In genomic region chr12:67268896-67269631, GRCh38 we compare ENCODE assay signal across 1 cellular context.
TF ChIP-seq lines count a peak whose summit lies in the region.

Gene CAND1 (plus strand): TSS chr12:67269358. CDS start chr12:67269718, 360 bp downstream.

TF ChIP-seq in HepG2, 621 proteins besides CTCF, POLR2A, EP300 and RAD21 (continued from another document and continues in another):
- TF ChIP-seq RBFOX2 (IDR thresholded peaks at IDR 0.05; ENCODE audit: low read depth, low read length) (peak; percentile 92), MLLT10 (CRISPR knock-in tag; IDR thresholded peaks at IDR 0.05) (no peak), MAFK (conservative IDR thresholded peaks at IDR 0.05 in 1 of 2, IDR thresholded peaks at IDR 0.05 in 1 of 2; ENCODE audit: low read length in 2 of 2) (no peak), ZSCAN31 (CRISPR knock-in tag; IDR thresholded peaks at IDR 0.05; ENCODE audit: low read depth) (0 out of 2 replicates have a peak, but pooled peaks have one; percentile 32), GATAD2A (CRISPR knock-in tag; IDR thresholded peaks at IDR 0.05) (peak; percentile 85), BHLHE40 (IDR thresholded peaks at IDR 0.05; ENCODE audit: low read length) (no peak), HNRNPL (IDR thresholded peaks at IDR 0.05; ENCODE audit: low read depth, low read length) (0 out of 2 replicates have a peak, but pooled peaks have one; percentile 38), HDAC1 (CRISPR knock-in tag; IDR thresholded peaks at IDR 0.05) (peak; percentile 32; the same call in 1 of the 2 replicates), ZNF552 (CRISPR knock-in tag; IDR thresholded peaks at IDR 0.05; ENCODE audit: borderline replicate concordance) (no peak), ZNF12 (CRISPR knock-in tag; IDR thresholded peaks at IDR 0.05) (peak; percentile 44; the same call in 1 of the 2 replicates), ZNF367 (CRISPR knock-in tag; IDR thresholded peaks at IDR 0.05; ENCODE audit: borderline replicate concordance) (no peak), ZNF543 (CRISPR knock-in tag; IDR thresholded peaks at IDR 0.05) (no peak), TCF7 (IDR thresholded peaks at IDR 0.05; ENCODE audit: low read depth) (0 out of 2 replicates have a peak, but pooled peaks have one; percentile 2), MNT (IDR thresholded peaks at IDR 0.05) (0 out of 2 replicates have a peak, but pooled peaks have one; percentile 11), KAT8 (CRISPR knock-in tag; IDR thresholded peaks at IDR 0.05) (peak; percentile 79), ZNF354B (CRISPR knock-in tag; IDR thresholded peaks at IDR 0.05) (no peak), TCF12 (IDR thresholded peaks at IDR 0.05) (no peak), TCF12 (CRISPR knock-in tag; IDR thresholded peaks at IDR 0.05) (no peak), SMAD3 (CRISPR knock-in tag; IDR thresholded peaks at IDR 0.05) (peak; percentile 63; the same call in 1 of the 2 replicates), KMT2B (CRISPR knock-in tag; IDR thresholded peaks at IDR 0.05) (0 out of 2 replicates have a peak, but pooled peaks have one; percentile 16), RXRA (CRISPR knock-in tag; IDR thresholded peaks at IDR 0.05) (no peak; the same call in 1 of the 2 replicates), ZNF597 (CRISPR knock-in tag; IDR thresholded peaks at IDR 0.05) (no peak), DMAP1 (CRISPR knock-in tag; IDR thresholded peaks at IDR 0.05) (peak; percentile 96), POLR2AphosphoS5 (IDR thresholded peaks at IDR 0.05; ENCODE audit: low read depth, low read length) (peak; percentile 78), TCF7L2 (IDR thresholded peaks at IDR 0.05; ENCODE audit: low read depth, low read length) (no peak), GPN1 (CRISPR knock-in tag; IDR thresholded peaks at IDR 0.05; ENCODE audit: borderline replicate concordance) (peak; percentile 64; the same call in 1 of the 2 replicates), KDM2A (CRISPR knock-in tag; IDR thresholded peaks at IDR 0.05; ENCODE audit: borderline replicate concordance, low read depth) (peak; percentile 77; the same call in 1 of the 2 replicates), NONO (IDR thresholded peaks at IDR 0.05) (no peak), NONO (CRISPR knock-in tag; conservative IDR thresholded peaks at IDR 0.05) (peak; percentile 42), SIN3A (IDR thresholded peaks at IDR 0.05; ENCODE audit: borderline replicate concordance, low read depth, low read length) (0 out of 2 replicates have a peak, but pooled peaks have one; percentile 19), ZNF138 (CRISPR knock-in tag; IDR thresholded peaks at IDR 0.05; ENCODE audit: low read depth) (no peak), ZNF737 (CRISPR knock-in tag; IDR thresholded peaks at IDR 0.05; ENCODE audit: borderline replicate concordance) (no peak), PHF5A (CRISPR knock-in tag; IDR thresholded peaks at IDR 0.05; ENCODE audit: low read depth, unreplicated experiment) (no peak), ZNF619 (CRISPR knock-in tag; IDR thresholded peaks at IDR 0.05) (0 out of 2 replicates have a peak, but pooled peaks have one; percentile 50), MTA1 (CRISPR knock-in tag; IDR thresholded peaks at IDR 0.05; ENCODE audit: borderline replicate concordance) (0 out of 2 replicates have a peak, but pooled peaks have one; percentile 71), NFYB (CRISPR knock-in tag; IDR thresholded peaks at IDR 0.05) (peak; percentile 77), CBX1 (IDR thresholded peaks at IDR 0.05; ENCODE audit: low read depth) (no peak), GABPA (IDR thresholded peaks at IDR 0.05; ENCODE audit: low read depth, low read length) (no peak), GABPA (CRISPR knock-in tag; IDR thresholded peaks at IDR 0.05; ENCODE audit: low read depth) (peak; percentile 55), DNMT1 (CRISPR knock-in tag; IDR thresholded peaks at IDR 0.05) (peak; percentile 91), ZNF136 (CRISPR knock-in tag; IDR thresholded peaks at IDR 0.05; ENCODE audit: low read depth) (no peak; the same call in 1 of the 2 replicates), NFE2L2 (IDR thresholded peaks at IDR 0.05; ENCODE audit: low read length) (peak; percentile 59; the same call in 1 of the 2 replicates), ZNF235 (CRISPR knock-in tag; IDR thresholded peaks at IDR 0.05; ENCODE audit: borderline replicate concordance) (peak; percentile 28; the same call in 1 of the 2 replicates), MIER3 (CRISPR knock-in tag; IDR thresholded peaks at IDR 0.05; ENCODE audit: borderline replicate concordance) (peak; percentile 18; the same call in 1 of the 2 replicates), ZNF678 (CRISPR knock-in tag; IDR thresholded peaks at IDR 0.05) (no peak; the same call in 1 of the 2 replicates), CHD4 (IDR thresholded peaks at IDR 0.05; ENCODE audit: borderline replicate concordance, low read length) (no peak)
- TF ChIP-seq, protein P1, sequence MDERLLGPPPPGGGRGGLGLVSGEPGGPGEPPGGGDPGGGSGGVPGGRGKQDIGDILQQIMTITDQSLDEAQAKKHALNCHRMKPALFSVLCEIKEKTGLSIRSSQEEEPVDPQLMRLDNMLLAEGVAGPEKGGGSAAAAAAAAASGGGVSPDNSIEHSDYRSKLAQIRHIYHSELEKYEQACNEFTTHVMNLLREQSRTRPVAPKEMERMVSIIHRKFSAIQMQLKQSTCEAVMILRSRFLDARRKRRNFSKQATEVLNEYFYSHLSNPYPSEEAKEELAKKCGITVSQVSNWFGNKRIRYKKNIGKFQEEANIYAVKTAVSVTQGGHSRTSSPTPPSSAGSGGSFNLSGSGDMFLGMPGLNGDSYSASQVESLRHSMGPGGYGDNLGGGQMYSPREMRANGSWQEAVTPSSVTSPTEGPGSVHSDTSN (CRISPR knock-in tag; IDR thresholded peaks at IDR 0.05): peak; percentile 94
- TF ChIP-seq, protein P2, sequence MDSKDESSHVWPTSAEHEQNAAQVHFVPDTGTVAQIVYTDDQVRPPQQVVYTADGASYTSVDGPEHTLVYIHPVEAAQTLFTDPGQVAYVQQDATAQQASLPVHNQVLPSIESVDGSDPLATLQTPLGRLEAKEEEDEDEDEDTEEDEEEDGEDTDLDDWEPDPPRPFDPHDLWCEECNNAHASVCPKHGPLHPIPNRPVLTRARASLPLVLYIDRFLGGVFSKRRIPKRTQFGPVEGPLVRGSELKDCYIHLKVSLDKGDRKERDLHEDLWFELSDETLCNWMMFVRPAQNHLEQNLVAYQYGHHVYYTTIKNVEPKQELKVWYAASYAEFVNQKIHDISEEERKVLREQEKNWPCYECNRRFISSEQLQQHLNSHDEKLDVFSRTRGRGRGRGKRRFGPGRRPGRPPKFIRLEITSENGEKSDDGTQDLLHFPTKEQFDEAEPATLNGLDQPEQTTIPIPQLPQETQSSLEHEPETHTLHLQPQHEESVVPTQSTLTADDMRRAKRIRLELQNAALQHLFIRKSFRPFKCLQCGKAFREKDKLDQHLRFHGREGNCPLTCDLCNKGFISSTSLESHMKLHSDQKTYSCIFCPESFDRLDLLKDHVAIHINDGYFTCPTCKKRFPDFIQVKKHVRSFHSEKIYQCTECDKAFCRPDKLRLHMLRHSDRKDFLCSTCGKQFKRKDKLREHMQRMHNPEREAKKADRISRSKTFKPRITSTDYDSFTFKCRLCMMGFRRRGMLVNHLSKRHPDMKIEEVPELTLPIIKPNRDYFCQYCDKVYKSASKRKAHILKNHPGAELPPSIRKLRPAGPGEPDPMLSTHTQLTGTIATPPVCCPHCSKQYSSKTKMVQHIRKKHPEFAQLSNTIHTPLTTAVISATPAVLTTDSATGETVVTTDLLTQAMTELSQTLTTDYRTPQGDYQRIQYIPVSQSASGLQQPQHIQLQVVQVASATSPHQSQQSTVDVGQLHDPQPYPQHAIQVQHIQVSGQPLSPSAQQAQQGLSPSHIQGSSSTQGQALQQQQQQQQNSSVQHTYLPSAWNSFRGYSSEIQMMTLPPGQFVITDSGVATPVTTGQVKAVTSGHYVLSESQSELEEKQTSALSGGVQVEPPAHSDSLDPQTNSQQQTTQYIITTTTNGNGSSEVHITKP (CRISPR knock-in tag; IDR thresholded peaks at IDR 0.05; ENCODE audit: low read depth): no peak
- TF ChIP-seq, protein P3, sequence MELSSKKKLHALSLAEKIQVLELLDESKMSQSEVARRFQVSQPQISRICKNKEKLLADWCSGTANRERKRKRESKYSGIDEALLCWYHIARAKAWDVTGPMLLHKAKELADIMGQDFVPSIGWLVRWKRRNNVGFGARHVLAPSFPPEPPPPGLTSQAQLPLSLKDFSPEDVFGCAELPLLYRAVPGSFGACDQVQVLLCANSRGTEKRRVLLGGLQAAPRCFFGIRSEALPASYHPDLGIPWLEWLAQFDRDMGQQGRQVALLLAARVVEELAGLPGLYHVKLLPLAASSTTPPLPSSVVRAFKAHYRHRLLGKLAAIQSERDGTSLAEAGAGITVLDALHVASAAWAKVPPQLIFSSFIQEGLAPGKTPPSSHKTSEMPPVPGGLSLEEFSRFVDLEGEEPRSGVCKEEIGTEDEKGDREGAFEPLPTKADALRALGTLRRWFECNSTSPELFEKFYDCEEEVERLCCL (CRISPR knock-in tag; IDR thresholded peaks at IDR 0.05; ENCODE audit: borderline replicate concordance): peak; percentile 67; the same call in 1 of the 2 replicates
- TF ChIP-seq, protein P4, sequence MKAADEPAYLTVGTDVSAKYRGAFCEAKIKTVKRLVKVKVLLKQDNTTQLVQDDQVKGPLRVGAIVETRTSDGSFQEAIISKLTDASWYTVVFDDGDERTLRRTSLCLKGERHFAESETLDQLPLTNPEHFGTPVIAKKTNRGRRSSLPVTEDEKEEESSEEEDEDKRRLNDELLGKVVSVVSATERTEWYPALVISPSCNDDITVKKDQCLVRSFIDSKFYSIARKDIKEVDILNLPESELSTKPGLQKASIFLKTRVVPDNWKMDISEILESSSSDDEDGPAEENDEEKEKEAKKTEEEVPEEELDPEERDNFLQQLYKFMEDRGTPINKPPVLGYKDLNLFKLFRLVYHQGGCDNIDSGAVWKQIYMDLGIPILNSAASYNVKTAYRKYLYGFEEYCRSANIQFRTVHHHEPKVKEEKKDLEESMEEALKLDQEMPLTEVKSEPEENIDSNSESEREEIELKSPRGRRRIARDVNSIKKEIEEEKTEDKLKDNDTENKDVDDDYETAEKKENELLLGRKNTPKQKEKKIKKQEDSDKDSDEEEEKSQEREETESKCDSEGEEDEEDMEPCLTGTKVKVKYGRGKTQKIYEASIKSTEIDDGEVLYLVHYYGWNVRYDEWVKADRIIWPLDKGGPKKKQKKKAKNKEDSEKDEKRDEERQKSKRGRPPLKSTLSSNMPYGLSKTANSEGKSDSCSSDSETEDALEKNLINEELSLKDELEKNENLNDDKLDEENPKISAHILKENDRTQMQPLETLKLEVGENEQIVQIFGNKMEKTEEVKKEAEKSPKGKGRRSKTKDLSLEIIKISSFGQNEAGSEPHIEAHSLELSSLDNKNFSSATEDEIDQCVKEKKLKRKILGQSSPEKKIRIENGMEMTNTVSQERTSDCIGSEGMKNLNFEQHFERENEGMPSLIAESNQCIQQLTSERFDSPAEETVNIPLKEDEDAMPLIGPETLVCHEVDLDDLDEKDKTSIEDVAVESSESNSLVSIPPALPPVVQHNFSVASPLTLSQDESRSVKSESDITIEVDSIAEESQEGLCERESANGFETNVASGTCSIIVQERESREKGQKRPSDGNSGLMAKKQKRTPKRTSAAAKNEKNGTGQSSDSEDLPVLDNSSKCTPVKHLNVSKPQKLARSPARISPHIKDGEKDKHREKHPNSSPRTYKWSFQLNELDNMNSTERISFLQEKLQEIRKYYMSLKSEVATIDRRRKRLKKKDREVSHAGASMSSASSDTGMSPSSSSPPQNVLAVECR (CRISPR knock-in tag; IDR thresholded peaks at IDR 0.05; ENCODE audit: borderline replicate concordance): peak; percentile 85
- TF ChIP-seq, protein P5, sequence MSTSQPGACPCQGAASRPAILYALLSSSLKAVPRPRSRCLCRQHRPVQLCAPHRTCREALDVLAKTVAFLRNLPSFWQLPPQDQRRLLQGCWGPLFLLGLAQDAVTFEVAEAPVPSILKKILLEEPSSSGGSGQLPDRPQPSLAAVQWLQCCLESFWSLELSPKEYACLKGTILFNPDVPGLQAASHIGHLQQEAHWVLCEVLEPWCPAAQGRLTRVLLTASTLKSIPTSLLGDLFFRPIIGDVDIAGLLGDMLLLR (CRISPR knock-in tag; IDR thresholded peaks at IDR 0.05): no peak
